9 cellular contexts compared by ENCODE assay signal in the genomic region with DNA sequence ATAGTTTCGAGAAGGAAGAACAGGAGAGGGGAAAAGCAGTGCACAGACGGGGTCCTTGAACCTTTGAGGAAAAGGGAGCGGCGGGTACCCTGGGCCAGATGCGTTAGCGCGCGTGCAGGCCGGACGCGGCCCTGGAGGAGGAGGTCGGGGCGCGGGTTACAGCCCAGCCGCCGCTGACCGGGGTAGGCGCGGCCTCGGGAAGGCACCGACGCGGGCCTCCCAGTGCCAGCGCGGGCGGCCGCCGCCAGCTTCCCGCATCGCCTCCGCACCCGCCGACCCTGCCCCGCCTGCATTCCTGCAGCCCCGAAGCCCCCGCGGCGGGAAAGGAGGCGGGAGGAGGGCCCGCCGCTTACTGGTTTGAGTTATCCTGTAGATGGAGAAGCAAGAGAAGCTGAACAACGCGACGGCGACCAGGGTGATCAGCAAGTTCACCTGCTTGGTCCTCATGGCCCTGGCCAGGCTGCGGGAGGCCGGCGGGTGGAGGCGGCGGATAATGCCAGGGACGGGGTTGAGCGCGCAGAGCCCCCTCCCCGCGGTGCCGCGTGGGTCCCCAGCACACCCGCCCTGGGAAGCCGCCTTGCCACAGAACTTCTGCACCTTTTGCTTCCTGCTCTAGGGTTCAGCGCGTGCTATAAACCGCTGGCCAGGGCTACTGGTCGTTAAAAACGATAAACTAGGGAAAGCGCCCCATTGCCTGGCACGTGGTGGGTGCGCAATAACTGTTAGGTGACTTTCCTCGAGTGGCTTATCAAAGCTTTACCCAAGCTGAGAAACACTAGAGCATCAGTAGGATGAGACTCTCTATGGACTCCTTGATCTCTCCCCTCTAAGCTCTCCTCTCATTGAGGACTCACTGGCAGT. TPM values are rescaled to one million over a fixed set of nuclear protein-coding genes. Genes with fewer than 3 reads are reported as not detected.
DNase-seq lines count a peak whose midpoint lies in the region; ATAC-seq and TF ChIP-seq lines count a peak whose summit lies in the region.
"Had no signal": no experiment of that assay in that cellular context is flagged by ENCODE, and none has a peak within 500 bp of the region (broad histone marks: within the 10 kb centered on the region; RNA-seq: fewer than 3 reads in every experiment).

Gene MGAT4D, minus strand, starts transcription at position 518 of the 861 bp plus-strand sequence. Its CDS starts 71 bp downstream, at position 447.

- peaks cover 53% of the 10 kb centered on the region for H3K27me3 ChIP-seq in ectodermal cell (ENCODE audit: control insufficient read depth, insufficient read depth, low read length, poor library complexity, severe bottlenecking)

- no peak within 1 kb of the TSS for H3K27ac Mint-ChIP-seq in activated naive CD4-positive, alpha-beta T cell treated with anti-CD3 and anti-CD28 coated beads, Interleukin-2, amount 50 U/mL, for 24 hours
- no peak within 1 kb of the TSS for H3K27ac Mint-ChIP-seq in activated naive CD4-positive, alpha-beta T cell treated with anti-CD3 and anti-CD28 coated beads, Interleukin-2, amount 10 ng/mL, durations not matched to agents 7 days and 5 days
- no peak within 1 kb of the TSS for H3K27ac Mint-ChIP-seq in mesothelial cell of epicardium
- H3K27ac Mint-ChIP-seq in type B pancreatic cell = no peak within 1 kb of the TSS

- H3K27me3 Mint-ChIP-seq in activated naive CD4-positive, alpha-beta T cell treated with anti-CD3 and anti-CD28 coated beads, Interleukin-2, amount 50 U/mL, for 24 hours = peaks cover 43% of the 10 kb centered on the region
- H3K27me3 Mint-ChIP-seq in activated naive CD4-positive, alpha-beta T cell treated with anti-CD3 and anti-CD28 coated beads, Interleukin-2, amount 10 ng/mL, durations not matched to agents 7 days and 5 days = peaks cover 54% of the 10 kb centered on the region
- peaks cover 87% of the 10 kb centered on the region for H3K27me3 Mint-ChIP-seq in mesothelial cell of epicardium (ENCODE audit: low read depth)
- peaks cover 75% of the 10 kb centered on the region for H3K27me3 Mint-ChIP-seq in type B pancreatic cell

- peak within 1 kb of the TSS; percentile 18 for H3K4me3 ChIP-seq in ectodermal cell (ENCODE audit: insufficient read depth, low read depth, low read length)

- TF ChIP-seq CTCF in mesothelial cell of epicardium (IDR thresholded peaks at IDR 0.05; ENCODE audit: unreplicated experiment) (no peak), type B pancreatic cell (conservative IDR thresholded peaks at IDR 0.05) (no peak)

- peak within 1 kb of the TSS; percentile 71 for H3K4me3 Mint-ChIP-seq in activated naive CD4-positive, alpha-beta T cell treated with anti-CD3 and anti-CD28 coated beads, Interleukin-2, amount 50 U/mL, for 24 hours
- H3K4me3 Mint-ChIP-seq in activated naive CD4-positive, alpha-beta T cell treated with anti-CD3 and anti-CD28 coated beads, Interleukin-2, amount 10 ng/mL, durations not matched to agents 7 days and 5 days = no peak within 1 kb of the TSS
- H3K4me3 Mint-ChIP-seq in mesothelial cell of epicardium (peak within 1 kb of the TSS; percentile 67), type B pancreatic cell (peak within 1 kb of the TSS; percentile 78)

- no peak within 1 kb of the TSS for H3K27ac ChIP-seq in ectodermal cell (ENCODE audit: insufficient read depth, low read depth, low read length, poor library complexity, severe bottlenecking)

- H3K4me1 Mint-ChIP-seq in activated naive CD4-positive, alpha-beta T cell treated with anti-CD3 and anti-CD28 coated beads, Interleukin-2, amount 50 U/mL, for 24 hours = peaks cover 12% of the 10 kb centered on the region
- peaks cover 5% of the 10 kb centered on the region for H3K4me1 Mint-ChIP-seq in activated naive CD4-positive, alpha-beta T cell treated with anti-CD3 and anti-CD28 coated beads, Interleukin-2, amount 10 ng/mL, durations not matched to agents 7 days and 5 days
- peaks cover 3% of the 10 kb centered on the region for H3K4me1 Mint-ChIP-seq in mesothelial cell of epicardium
- no peaks in the 10 kb centered on the region for H3K4me1 Mint-ChIP-seq in type B pancreatic cell (ENCODE audit: unreplicated experiment)

- no peaks in the 10 kb centered on the region for H3K36me3 ChIP-seq in ectodermal cell (ENCODE audit: control insufficient read depth, insufficient read depth, low read length)

- no peaks in the 10 kb centered on the region for H3K4me1 ChIP-seq in ectodermal cell (ENCODE audit: control insufficient read depth, insufficient read depth, low read length)

- 18% methylated on average over 68 of the region's 68 CpGs for WGBS in ectodermal cell, 2 experiments

- CTCF ChIA-PET in activated naive CD4-positive, alpha-beta T cell treated with anti-CD3 and anti-CD28 coated beads, Interleukin-2, amount 10 ng/mL, durations not matched to agents 7 days and 5 days (lab: Charles Lee) = interaction anchor here (0.5 to 1.1 kb wide), 2 partner anchors 18 to 73 kb away, joined by 4 read pairs; no protein-coding TSS in a partner anchor

- no peak for ATAC-seq in GM21515 (IDR thresholded peaks at IDR 0.05; ENCODE audit: unreplicated experiment)
- ATAC-seq in HG02970 (IDR thresholded peaks at IDR 0.05; ENCODE audit: low FRiP score, unreplicated experiment) = no peak

- no peak for DNase-seq in activated naive CD4-positive, alpha-beta T cell treated with anti-CD3 and anti-CD28 coated beads, Interleukin-2, amount 10 ng/mL, durations not matched to agents 7 days and 5 days
- DNase-seq in mesothelial cell of epicardium (ENCODE audit: low spot score in 2 of 2, unreplicated experiment in 2 of 2) (peak; percentile 21 to 54), type B pancreatic cell (ENCODE audit: extremely low spot score, unreplicated experiment) (peak; percentile 70)
- DNase-seq in stimulated activated naive CD4-positive, alpha-beta T cell treated with Interleukin-2 at 50 U/mL for 16 hours (lab: John Stamatoyannopoulos, UW) = no peak

- H3K9me3 Mint-ChIP-seq in activated naive CD4-positive, alpha-beta T cell treated with anti-CD3 and anti-CD28 coated beads, Interleukin-2, amount 50 U/mL, for 24 hours = no peaks in the 10 kb centered on the region
- H3K9me3 Mint-ChIP-seq in activated naive CD4-positive, alpha-beta T cell treated with anti-CD3 and anti-CD28 coated beads, Interleukin-2, amount 10 ng/mL, durations not matched to agents 7 days and 5 days = no peaks in the 10 kb centered on the region
- no peaks in the 10 kb centered on the region for H3K9me3 Mint-ChIP-seq in mesothelial cell of epicardium
- no peaks in the 10 kb centered on the region for H3K9me3 Mint-ChIP-seq in type B pancreatic cell
- H3K9me3 Mint-ChIP-seq: activated naive CD4-positive, alpha-beta T cell treated with anti-CD3 and anti-CD28 coated beads, Interleukin-2, amount 50 U/mL, for 72 hours had no signal

- no peaks in the 10 kb centered on the region for H3K9me3 ChIP-seq in ectodermal cell (ENCODE audit: control insufficient read depth, low read length)

- H3K36me3 Mint-ChIP-seq in activated naive CD4-positive, alpha-beta T cell treated with anti-CD3 and anti-CD28 coated beads, Interleukin-2, amount 50 U/mL, for 24 hours = no peaks in the 10 kb centered on the region
- no peaks in the 10 kb centered on the region for H3K36me3 Mint-ChIP-seq in activated naive CD4-positive, alpha-beta T cell treated with anti-CD3 and anti-CD28 coated beads, Interleukin-2, amount 10 ng/mL, durations not matched to agents 7 days and 5 days
- no peaks in the 10 kb centered on the region for H3K36me3 Mint-ChIP-seq in mesothelial cell of epicardium
- no peaks in the 10 kb centered on the region for H3K36me3 Mint-ChIP-seq in type B pancreatic cell
- H3K36me3 Mint-ChIP-seq: activated naive CD4-positive, alpha-beta T cell treated with anti-CD3 and anti-CD28 coated beads, Interleukin-2, amount 50 U/mL, for 72 hours had no signal

RNA-seq across cellular contexts. Expression of gene MGAT4D, which starts in this region (rescaled TPM):
- polyA plus RNA-seq in ectodermal cell (2013, experiment 1 of 4) = not detected
- polyA plus RNA-seq in ectodermal cell (2013, experiment 2 of 4) = not detected
- polyA plus RNA-seq in ectodermal cell (2013, experiment 3 of 4) = not detected
- not detected for polyA plus RNA-seq in ectodermal cell (2013, experiment 4 of 4)
- total RNA-seq in mesothelial cell of epicardium (not detected in 3 replicates), type B pancreatic cell (ENCODE audit: low replicate concordance) (not detected in 2 replicates)
- total RNA-seq: activated naive CD4-positive, alpha-beta T cell treated with anti-CD3 and anti-CD28 coated beads, Interleukin-2, amount 50 U/mL, for 72 hours had no signal

Comparison
In these comparisons a context has a peak if more than half of its experiments do, and no peak if none do; other contexts are left out.
1. Peak in DNase-seq in mesothelial cell of epicardium; RNA of the gene not detected or under 1 TPM.
2. Peak in DNase-seq in type B pancreatic cell; RNA of the gene not detected or under 1 TPM.